8 cellular contexts compared by ENCODE assay signal in genomic region chr14:93976477-93977057, GRCh38.
DNase-seq lines count a peak whose midpoint lies in the region; ATAC-seq lines count a peak whose summit lies in the region.

Gene ASB2 (minus strand): TSS chr14:93976570. CDS start chr14:93964539, 12,031 bp downstream.

- peaks cover 15% of the 10 kb centered on the region for H3K36me3 Mint-ChIP-seq in effector memory CD8-positive, alpha-beta T cell (ENCODE audit: insufficient read depth)
- H3K36me3 Mint-ChIP-seq in stimulated activated effector memory CD8-positive, alpha-beta T cell treated with anti-CD3 and anti-CD28 coated beads, Interleukin-12 subunit alpha, Interleukin-12 subunit beta, amount 100 ng/mL, for 72 hours, result peaks cover 26% of the 10 kb centered on the region

- DNase-seq in effector memory CD8-positive, alpha-beta T cell, result no peak
- peak in 1 of 2 donors; percentile 65 for DNase-seq in stimulated activated effector memory CD8-positive, alpha-beta T cell treated with anti-CD3 and anti-CD28 coated beads, Interleukin-12 subunit alpha, Interleukin-12 subunit beta, amount 100 ng/mL, for 72 hours (ENCODE audit: low spot score in 2 of 2)
- DNase-seq in NCI-H146 (lab: John Stamatoyannopoulos, UW), result no peak
- no peak for DNase-seq in NCI-H345 (lab: John Stamatoyannopoulos, UW)
- no peak for DNase-seq in stimulated activated naive CD4-positive, alpha-beta T cell treated with Interleukin-2 at 50 U/mL for 16 hours (lab: John Stamatoyannopoulos, UW)

- peaks cover 6% of the 10 kb centered on the region; the same call in 1 of the 2 replicates for H3K27me3 ChIP-seq in ACC112 (ENCODE audit: insufficient read depth, low read length)

- H3K4me1 ChIP-seq in ACC112 (ENCODE audit: control insufficient read depth, insufficient read depth, low read length, unreplicated experiment), result peaks cover 9% of the 10 kb centered on the region

- no peaks in the 10 kb centered on the region for H3K79me2 ChIP-seq in ACC112 (ENCODE audit: control insufficient read depth, insufficient read depth, low read length, unreplicated experiment)

- no peak within 1 kb of the TSS for H2AFZ ChIP-seq in ACC112 (ENCODE audit: low read length, unreplicated experiment)

- H3K9me3 Mint-ChIP-seq in effector memory CD8-positive, alpha-beta T cell, result peaks cover 0 to 4% of the 10 kb centered on the region in 2 donors
- H3K9me3 Mint-ChIP-seq in stimulated activated effector memory CD8-positive, alpha-beta T cell treated with anti-CD3 and anti-CD28 coated beads, Interleukin-12 subunit alpha, Interleukin-12 subunit beta, amount 100 ng/mL, for 72 hours, result no peaks in the 10 kb centered on the region

- peak within 1 kb of the TSS; percentile 51 for H3K4me3 ChIP-seq in ACC112 (ENCODE audit: low read depth, low read length)

- peak; percentile 22 for ATAC-seq in GM19395 (IDR thresholded peaks at IDR 0.05; ENCODE audit: unreplicated experiment)
- ATAC-seq in HG03460 (IDR thresholded peaks at IDR 0.05; ENCODE audit: unreplicated experiment), result peak; percentile 14
- no peak for ATAC-seq in effector memory CD8-positive, alpha-beta T cell (replicated peaks)
- peak; percentile 11 for ATAC-seq in stimulated activated effector memory CD8-positive, alpha-beta T cell treated with anti-CD3 and anti-CD28 coated beads, Interleukin-12 subunit alpha, Interleukin-12 subunit beta, amount 100 ng/mL, for 72 hours

- no peak within 1 kb of the TSS for H3K27ac ChIP-seq in ACC112 (ENCODE audit: low read depth, low read length)

- H3K27me3 Mint-ChIP-seq in effector memory CD8-positive, alpha-beta T cell, result no peaks in the 10 kb centered on the region

- H3K4me1 Mint-ChIP-seq in effector memory CD8-positive, alpha-beta T cell (ENCODE audit: low read depth in 2 of 2), result peaks cover 40 to 47% of the 10 kb centered on the region in 2 donors
- peaks cover 98% of the 10 kb centered on the region for H3K4me1 Mint-ChIP-seq in stimulated activated effector memory CD8-positive, alpha-beta T cell treated with anti-CD3 and anti-CD28 coated beads, Interleukin-12 subunit alpha, Interleukin-12 subunit beta, amount 100 ng/mL, for 72 hours

- peak within 1 kb of the TSS in 1 of 2 donors; percentile 72 for H3K27ac Mint-ChIP-seq in effector memory CD8-positive, alpha-beta T cell
- peak within 1 kb of the TSS; percentile 95 for H3K27ac Mint-ChIP-seq in stimulated activated effector memory CD8-positive, alpha-beta T cell treated with anti-CD3 and anti-CD28 coated beads, Interleukin-12 subunit alpha, Interleukin-12 subunit beta, amount 100 ng/mL, for 72 hours

- no peaks in the 10 kb centered on the region for H3K36me3 ChIP-seq in ACC112 (ENCODE audit: insufficient read depth, low read length)

- H3K4me3 Mint-ChIP-seq in effector memory CD8-positive, alpha-beta T cell, result peak within 1 kb of the TSS; percentile 23 to 48
- peak within 1 kb of the TSS; percentile 70 for H3K4me3 Mint-ChIP-seq in stimulated activated effector memory CD8-positive, alpha-beta T cell treated with anti-CD3 and anti-CD28 coated beads, Interleukin-12 subunit alpha, Interleukin-12 subunit beta, amount 100 ng/mL, for 72 hours
